In the genomic region with DNA sequence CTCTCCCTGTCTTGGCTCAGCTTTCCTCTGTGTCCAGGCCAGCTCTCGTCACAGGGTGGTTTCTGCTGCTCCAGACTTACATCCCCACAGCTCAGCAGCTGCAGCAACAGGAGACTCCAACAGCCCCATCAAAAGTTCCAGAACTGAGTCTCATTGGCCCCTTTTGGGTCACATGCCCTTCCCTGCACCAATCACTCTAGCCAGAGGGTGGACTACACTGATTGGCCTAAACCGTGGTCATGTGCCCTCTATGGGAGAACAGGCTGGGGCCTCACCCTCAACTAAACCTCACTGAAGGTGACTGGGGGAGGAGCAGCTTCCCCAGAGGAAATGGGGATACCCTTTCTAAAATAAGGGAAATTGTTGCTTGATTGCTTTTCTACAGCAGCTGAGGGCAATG, we compare ENCODE assay signal across 1 cellular context.
A peak's percentile ranks its signal among the peaks of the same experiment; 100 is the strongest.
TF ChIP-seq lines count a peak whose summit lies in the region.

No MANE protein-coding gene starts in this region.

TF ChIP-seq in WTC11, 78 proteins besides CTCF, POLR2A, EP300 and RAD21 (continued from another document):
- TF ChIP-seq, protein P1, sequence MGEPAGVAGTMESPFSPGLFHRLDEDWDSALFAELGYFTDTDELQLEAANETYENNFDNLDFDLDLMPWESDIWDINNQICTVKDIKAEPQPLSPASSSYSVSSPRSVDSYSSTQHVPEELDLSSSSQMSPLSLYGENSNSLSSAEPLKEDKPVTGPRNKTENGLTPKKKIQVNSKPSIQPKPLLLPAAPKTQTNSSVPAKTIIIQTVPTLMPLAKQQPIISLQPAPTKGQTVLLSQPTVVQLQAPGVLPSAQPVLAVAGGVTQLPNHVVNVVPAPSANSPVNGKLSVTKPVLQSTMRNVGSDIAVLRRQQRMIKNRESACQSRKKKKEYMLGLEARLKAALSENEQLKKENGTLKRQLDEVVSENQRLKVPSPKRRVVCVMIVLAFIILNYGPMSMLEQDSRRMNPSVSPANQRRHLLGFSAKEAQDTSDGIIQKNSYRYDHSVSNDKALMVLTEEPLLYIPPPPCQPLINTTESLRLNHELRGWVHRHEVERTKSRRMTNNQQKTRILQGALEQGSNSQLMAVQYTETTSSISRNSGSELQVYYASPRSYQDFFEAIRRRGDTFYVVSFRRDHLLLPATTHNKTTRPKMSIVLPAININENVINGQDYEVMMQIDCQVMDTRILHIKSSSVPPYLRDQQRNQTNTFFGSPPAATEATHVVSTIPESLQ (CRISPR knock-in tag; IDR thresholded peaks at IDR 0.05) = no peak
- TF ChIP-seq TEAD1 (CRISPR knock-in tag; IDR thresholded peaks at IDR 0.05) (no peak), TP53 (CRISPR knock-in tag; IDR thresholded peaks at IDR 0.05) (no peak), ZNF219 (CRISPR knock-in tag; IDR thresholded peaks at IDR 0.05; ENCODE audit: borderline replicate concordance) (no peak), FOXK1 (CRISPR knock-in tag; IDR thresholded peaks at IDR 0.05) (no peak), NFYB (CRISPR knock-in tag; conservative IDR thresholded peaks at IDR 0.05; ENCODE audit: low read depth) (peak; percentile 63), TEAD4 (CRISPR knock-in tag; IDR thresholded peaks at IDR 0.05) (no peak), ZNF423 (CRISPR knock-in tag; IDR thresholded peaks at IDR 0.05) (no peak), ZNF317 (CRISPR knock-in tag; IDR thresholded peaks at IDR 0.05; ENCODE audit: borderline replicate concordance, low read depth) (no peak), ZNF232 (CRISPR knock-in tag; IDR thresholded peaks at IDR 0.05) (no peak), SMAD4 (CRISPR knock-in tag; IDR thresholded peaks at IDR 0.05) (no peak), SP1 (CRISPR knock-in tag; conservative IDR thresholded peaks at IDR 0.05) (no peak), GRHL2 (CRISPR knock-in tag; IDR thresholded peaks at IDR 0.05; ENCODE audit: insufficient replicate concordance, severe bottlenecking) (no peak)
- TF ChIP-seq, protein P2, sequence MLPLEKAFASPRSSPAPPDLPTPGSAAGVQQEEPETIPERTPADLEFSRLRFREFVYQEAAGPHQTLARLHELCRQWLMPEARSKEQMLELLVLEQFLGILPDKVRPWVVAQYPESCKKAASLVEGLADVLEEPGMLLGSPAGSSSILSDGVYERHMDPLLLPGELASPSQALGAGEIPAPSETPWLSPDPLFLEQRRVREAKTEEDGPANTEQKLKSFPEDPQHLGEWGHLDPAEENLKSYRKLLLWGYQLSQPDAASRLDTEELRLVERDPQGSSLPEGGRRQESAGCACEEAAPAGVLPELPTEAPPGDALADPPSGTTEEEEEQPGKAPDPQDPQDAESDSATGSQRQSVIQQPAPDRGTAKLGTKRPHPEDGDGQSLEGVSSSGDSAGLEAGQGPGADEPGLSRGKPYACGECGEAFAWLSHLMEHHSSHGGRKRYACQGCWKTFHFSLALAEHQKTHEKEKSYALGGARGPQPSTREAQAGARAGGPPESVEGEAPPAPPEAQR (CRISPR knock-in tag; IDR thresholded peaks at IDR 0.05) = no peak
- TF ChIP-seq, protein P3, sequence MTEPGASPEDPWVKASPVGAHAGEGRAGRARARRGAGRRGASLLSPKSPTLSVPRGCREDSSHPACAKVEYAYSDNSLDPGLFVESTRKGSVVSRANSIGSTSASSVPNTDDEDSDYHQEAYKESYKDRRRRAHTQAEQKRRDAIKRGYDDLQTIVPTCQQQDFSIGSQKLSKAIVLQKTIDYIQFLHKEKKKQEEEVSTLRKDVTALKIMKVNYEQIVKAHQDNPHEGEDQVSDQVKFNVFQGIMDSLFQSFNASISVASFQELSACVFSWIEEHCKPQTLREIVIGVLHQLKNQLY (CRISPR knock-in tag; IDR thresholded peaks at IDR 0.05) = no peak
- TF ChIP-seq, protein P4, sequence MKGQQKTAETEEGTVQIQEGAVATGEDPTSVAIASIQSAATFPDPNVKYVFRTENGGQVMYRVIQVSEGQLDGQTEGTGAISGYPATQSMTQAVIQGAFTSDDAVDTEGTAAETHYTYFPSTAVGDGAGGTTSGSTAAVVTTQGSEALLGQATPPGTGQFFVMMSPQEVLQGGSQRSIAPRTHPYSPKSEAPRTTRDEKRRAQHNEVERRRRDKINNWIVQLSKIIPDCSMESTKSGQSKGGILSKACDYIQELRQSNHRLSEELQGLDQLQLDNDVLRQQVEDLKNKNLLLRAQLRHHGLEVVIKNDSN (CRISPR knock-in tag; IDR thresholded peaks at IDR 0.05) = peak; percentile 82
- TF ChIP-seq, protein P5, sequence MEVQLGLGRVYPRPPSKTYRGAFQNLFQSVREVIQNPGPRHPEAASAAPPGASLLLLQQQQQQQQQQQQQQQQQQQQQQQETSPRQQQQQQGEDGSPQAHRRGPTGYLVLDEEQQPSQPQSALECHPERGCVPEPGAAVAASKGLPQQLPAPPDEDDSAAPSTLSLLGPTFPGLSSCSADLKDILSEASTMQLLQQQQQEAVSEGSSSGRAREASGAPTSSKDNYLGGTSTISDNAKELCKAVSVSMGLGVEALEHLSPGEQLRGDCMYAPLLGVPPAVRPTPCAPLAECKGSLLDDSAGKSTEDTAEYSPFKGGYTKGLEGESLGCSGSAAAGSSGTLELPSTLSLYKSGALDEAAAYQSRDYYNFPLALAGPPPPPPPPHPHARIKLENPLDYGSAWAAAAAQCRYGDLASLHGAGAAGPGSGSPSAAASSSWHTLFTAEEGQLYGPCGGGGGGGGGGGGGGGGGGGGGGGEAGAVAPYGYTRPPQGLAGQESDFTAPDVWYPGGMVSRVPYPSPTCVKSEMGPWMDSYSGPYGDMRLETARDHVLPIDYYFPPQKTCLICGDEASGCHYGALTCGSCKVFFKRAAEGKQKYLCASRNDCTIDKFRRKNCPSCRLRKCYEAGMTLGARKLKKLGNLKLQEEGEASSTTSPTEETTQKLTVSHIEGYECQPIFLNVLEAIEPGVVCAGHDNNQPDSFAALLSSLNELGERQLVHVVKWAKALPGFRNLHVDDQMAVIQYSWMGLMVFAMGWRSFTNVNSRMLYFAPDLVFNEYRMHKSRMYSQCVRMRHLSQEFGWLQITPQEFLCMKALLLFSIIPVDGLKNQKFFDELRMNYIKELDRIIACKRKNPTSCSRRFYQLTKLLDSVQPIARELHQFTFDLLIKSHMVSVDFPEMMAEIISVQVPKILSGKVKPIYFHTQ (CRISPR knock-in tag; IDR thresholded peaks at IDR 0.05) = no peak
TF ChIP-seq in WTC11: peak in this region for 3.
